ENCODE assay signal across 8 cellular contexts in genomic region chr17:17835415-17836249, GRCh38. TPM values are rescaled to one million over a fixed set of nuclear protein-coding genes. Genes with fewer than 3 reads are reported as not detected.
DNase-seq lines count a peak whose midpoint lies in the region; ATAC-seq and TF ChIP-seq lines count a peak whose summit lies in the region.

No MANE protein-coding gene starts in this region.

- H3K9ac ChIP-seq in mucosa of stomach (ENCODE audit: low read length): peak overlapping the region; percentile 92

- peak overlapping the region; percentile 82 for H3K4me3 Mint-ChIP-seq in chondrocyte (ENCODE audit: unreplicated experiment)

- H3K27me3 ChIP-seq in mucosa of stomach (ENCODE audit: control insufficient read depth, insufficient read depth, low read length): no peaks in the 10 kb centered on the region

- H3K9me3 Mint-ChIP-seq in chondrocyte (ENCODE audit: low read depth): no peaks in the 10 kb centered on the region

- peaks cover 51% of the 10 kb centered on the region for H3K4me1 ChIP-seq in mucosa of stomach (ENCODE audit: control insufficient read depth, insufficient read depth, low read length)

- no peak for TF ChIP-seq CTCF in chondrocyte (IDR thresholded peaks at IDR 0.05)

- no peak for ATAC-seq in HG03432 (IDR thresholded peaks at IDR 0.05; ENCODE audit: unreplicated experiment)

- peaks cover 46% of the 10 kb centered on the region for H3K4me1 Mint-ChIP-seq in chondrocyte (ENCODE audit: low read depth)

- no peaks in the 10 kb centered on the region for H3K9me3 ChIP-seq in mucosa of stomach (ENCODE audit: control insufficient read depth, low read length)

- H3K4me3 ChIP-seq in Jurkat, Clone E6-1 (ENCODE audit: low read length): peak overlapping the region; percentile 83
- H3K4me3 ChIP-seq in mucosa of stomach (ENCODE audit: low read length): no peak overlapping the region

- in situ Hi-C loops in ACHN (cut with HindIII; ENCODE audit: low pct_ligation_motif_present, low pct_unique_long_range_greater_than_20kb, low sequenced_read_pairs): no loop called here

- no peaks in the 10 kb centered on the region for H3K36me3 ChIP-seq in mucosa of stomach (ENCODE audit: control insufficient read depth, insufficient read depth, low read length)

- DNase-seq in ACHN (peak; percentile 33), chondrocyte (ENCODE audit: low spot score) (no peak), OCI-M1 (lab: John Stamatoyannopoulos, UW) (no peak), SIG-M5 treated with dmso at 0.1 percent for 504 hours (lab: John Stamatoyannopoulos, UW; ENCODE audit: unreplicated experiment) (no peak), RPMI8226 (no peak)
- no peak for DNase-seq in Jurkat, Clone E6-1 (ENCODE audit: low read depth, low spot score)

- H3K36me3 Mint-ChIP-seq in chondrocyte (ENCODE audit: low read depth): no peaks in the 10 kb centered on the region

- peak overlapping the region; percentile 87 for H3K27ac Mint-ChIP-seq in chondrocyte (ENCODE audit: unreplicated experiment)

- H3K27me3 Mint-ChIP-seq in chondrocyte (ENCODE audit: low read depth): no peaks in the 10 kb centered on the region

RNA-seq across cellular contexts. Expression of gene SREBF1, which starts 1.2 kb away (rescaled TPM):
- 241 TPM for polyA plus RNA-seq in Jurkat, Clone E6-1 (2012; ENCODE audit: insufficient read depth, insufficient read length)
- 22.8 to 26.7 TPM (median 23.4 TPM) in 3 replicates for total RNA-seq in chondrocyte
